In genomic region chr14:35340616-35341453, GRCh38 we compare ENCODE assay signal across 8 cellular contexts. TPM values are rescaled to one million over a fixed set of nuclear protein-coding genes. Genes with fewer than 3 reads are reported as not detected.
DNase-seq lines count a peak whose midpoint lies in the region; ATAC-seq and TF ChIP-seq lines count a peak whose summit lies in the region.
"Had no signal": no experiment of that assay in that cellular context is flagged by ENCODE, and none has a peak within 500 bp of the region (broad histone marks: within the 10 kb centered on the region; RNA-seq: fewer than 3 reads in every experiment).

No MANE protein-coding gene starts in this region.

- no peaks in the 10 kb centered on the region for H3K36me3 Mint-ChIP-seq in natural killer cell treated with Interleukin-12 subunit alpha and Interleukin-12 subunit beta and Interleukin-15 and Interleukin-18, amount 100 ng/mL, for 72 hours
- H3K36me3 Mint-ChIP-seq: T-cell had no signal

- no peaks in the 10 kb centered on the region for H3K27me3 Mint-ChIP-seq in natural killer cell treated with Interleukin-12 subunit alpha and Interleukin-12 subunit beta and Interleukin-15 and Interleukin-18, amount 100 ng/mL, for 72 hours
- H3K27me3 Mint-ChIP-seq: T-cell had no signal

- H3K9me3 ChIP-seq in Panc1 (ENCODE audit: control insufficient read depth, insufficient read depth, low read depth, low read length) (no peaks in the 10 kb centered on the region), mucosa of stomach (ENCODE audit: control insufficient read depth, low read length) (no peaks in the 10 kb centered on the region)

- DNase-seq in Panc1 (ENCODE audit: low read depth, low spot score) (no peak), caudate nucleus (lab: John Stamatoyannopoulos, UW) (no peak), superior temporal gyrus (ENCODE audit: extremely low spot score) (no peak)
- DNase-seq in natural killer cell treated with Interleukin-12 subunit alpha and Interleukin-12 subunit beta and Interleukin-15 and Interleukin-18, amount 100 ng/mL, for 72 hours (ENCODE audit: low spot score): no peak

- peaks cover 49% of the 10 kb centered on the region for H3K4me1 ChIP-seq in Panc1 (ENCODE audit: control insufficient read depth, insufficient read depth, low read length)
- peaks cover 75% of the 10 kb centered on the region for H3K4me1 ChIP-seq in mucosa of stomach (ENCODE audit: control insufficient read depth, insufficient read depth, low read length)

- H3K36me3 ChIP-seq in Panc1 (ENCODE audit: control insufficient read depth, insufficient read depth, low read length): no peaks in the 10 kb centered on the region
- no peaks in the 10 kb centered on the region for H3K36me3 ChIP-seq in mucosa of stomach (ENCODE audit: control insufficient read depth, insufficient read depth, low read length)

- H3K4me3 ChIP-seq in Panc1 (ENCODE audit: low read depth in 2 of 2, low read length in 2 of 2) (peak overlapping the region in 1 of 2 experiments; percentile 16; a peak in 1 of 4 replicates), mucosa of stomach (ENCODE audit: low read length) (no peak overlapping the region)

- peak overlapping the region in 1 of 2 donors; percentile 61 for H3K27ac Mint-ChIP-seq in natural killer cell treated with Interleukin-12 subunit alpha and Interleukin-12 subunit beta and Interleukin-15 and Interleukin-18, amount 100 ng/mL, for 72 hours
- H3K27ac Mint-ChIP-seq: T-cell had no signal

- no TSS peak for BruUV-seq in Panc1 (replicated peaks; lab: Mats Ljungman, UMichigan)

- in situ Hi-C loops in Panc1 (cut with HindIII; ENCODE audit: low pct_unique_long_range_greater_than_20kb, low sequenced_read_pairs): no loop called here

- peaks cover 6 to 37% of the 10 kb centered on the region in 2 donors for H3K4me1 Mint-ChIP-seq in natural killer cell treated with Interleukin-12 subunit alpha and Interleukin-12 subunit beta and Interleukin-15 and Interleukin-18, amount 100 ng/mL, for 72 hours (ENCODE audit: low read depth in 2 of 2)

- POLR2A ChIA-PET in Panc1 (lab: Charles Lee): interaction anchor here (0.6 kb wide), 1 partner anchor 114 kb away, joined by 10 read pairs; no protein-coding TSS in a partner anchor

- H3K9me3 Mint-ChIP-seq in natural killer cell treated with Interleukin-12 subunit alpha and Interleukin-12 subunit beta and Interleukin-15 and Interleukin-18, amount 100 ng/mL, for 72 hours: no peaks in the 10 kb centered on the region
- H3K9me3 Mint-ChIP-seq: T-cell had no signal

- no peak for TF ChIP-seq CTCF in Panc1 (IDR thresholded peaks at IDR 0.05)

- intact Hi-C loops in Panc1 (cut with micrococcal nuclease; ENCODE audit: unreplicated experiment): no loop called here

- no peak overlapping the region for H3K4me3 Mint-ChIP-seq in natural killer cell treated with Interleukin-12 subunit alpha and Interleukin-12 subunit beta and Interleukin-15 and Interleukin-18, amount 100 ng/mL, for 72 hours
- H3K4me3 Mint-ChIP-seq: T-cell had no signal

- H3K27me3 ChIP-seq in Panc1 (ENCODE audit: control insufficient read depth, insufficient read depth, low read length): no peaks in the 10 kb centered on the region
- no peaks in the 10 kb centered on the region for H3K27me3 ChIP-seq in mucosa of stomach (ENCODE audit: control insufficient read depth, insufficient read depth, low read length)

- H3K27ac ChIP-seq in Panc1 (ENCODE audit: low read length) (peak overlapping the region; percentile 84), caudate nucleus (ENCODE audit: low read depth, low read length) (peak overlapping the region; percentile 95), temporal lobe (ENCODE audit: low read depth, low read length) (peak overlapping the region; percentile 96)

- H3K9ac ChIP-seq in mucosa of stomach (ENCODE audit: low read length): peak overlapping the region; percentile 78

- ATAC-seq in Panc1: peak; percentile 1; the same call in 1 of the 2 replicates
- no peak for ATAC-seq in GM21529 (IDR thresholded peaks at IDR 0.05; ENCODE audit: unreplicated experiment)
- ATAC-seq in natural killer cell treated with Interleukin-12 subunit alpha and Interleukin-12 subunit beta and Interleukin-15 and Interleukin-18, amount 100 ng/mL, for 72 hours: no peak

- CTCF ChIA-PET in Panc1 (lab: Charles Lee): no interaction called here

RNA-seq across cellular contexts. Expression of gene PSMA6, which starts 48.7 kb away (rescaled TPM):
- total RNA-seq in Panc1 (2021; ENCODE audit: unreplicated experiment) (197 TPM), temporal lobe (136 TPM)
- polyA plus RNA-seq in Panc1 (2012; ENCODE audit: insufficient read length): 107 TPM
- total RNA-seq in natural killer cell treated with Interleukin-12 subunit alpha and Interleukin-12 subunit beta and Interleukin-15 and Interleukin-18, amount 100 ng/mL, for 72 hours: 100 to 1,000 TPM; 464 to 704 TPM
